7 cellular contexts compared by ENCODE assay signal in genomic region chr18:71966791-71967190, GRCh38.
"Had no signal": no experiment of that assay in that cellular context is flagged by ENCODE, and none has a peak within 500 bp of the region (broad histone marks: within the 10 kb centered on the region; RNA-seq: fewer than 3 reads in every experiment).

No MANE protein-coding gene starts in this region.

- DNase-seq: GM23248, H7, H9, HCEC 1CT, HFFc6 had no signal

- FAIRE-seq: H1, H54 had no signal
